10 cellular contexts compared by ENCODE assay signal in the genomic region with DNA sequence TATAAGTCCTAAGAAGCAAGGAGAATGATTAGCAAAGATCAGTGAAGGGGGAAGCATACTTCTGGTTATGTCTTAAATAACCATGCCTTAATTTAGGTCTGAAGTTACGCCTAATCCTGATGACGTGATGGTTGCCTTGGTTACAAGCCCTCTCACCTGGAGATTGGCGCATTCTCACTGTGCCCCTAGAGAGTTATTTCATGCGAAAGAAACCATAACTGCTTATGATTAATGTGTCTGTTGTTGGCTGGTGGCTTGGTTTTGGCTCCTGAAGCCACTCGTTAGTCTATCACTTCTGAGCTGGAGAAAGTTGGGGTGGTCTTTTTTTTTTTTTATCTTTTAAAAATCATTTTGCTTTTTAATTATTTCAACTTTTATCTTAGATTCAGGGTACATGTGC. TPM values are rescaled to one million over a fixed set of nuclear protein-coding genes. Genes with fewer than 3 reads are reported as not detected.
DNase-seq lines count a peak whose midpoint lies in the region; ATAC-seq and TF ChIP-seq lines count a peak whose summit lies in the region.
"Had no signal": no experiment of that assay in that cellular context is flagged by ENCODE, and none has a peak within 500 bp of the region (broad histone marks: within the 10 kb centered on the region; RNA-seq: fewer than 3 reads in every experiment).

No MANE protein-coding gene starts in this region.

- H3K36me3 ChIP-seq in aorta (ENCODE audit: control insufficient read depth in 1 of 2, insufficient read depth in 2 of 2, low read length in 1 of 2) (no peaks in the 10 kb centered on the region), esophagus squamous epithelium (no peaks in the 10 kb centered on the region)
- H3K36me3 ChIP-seq: SJSA1 had no signal

- no peak overlapping the region for H3K4me3 ChIP-seq in aorta (ENCODE audit: low read length in 2 of 2)
- H3K4me3 ChIP-seq in esophagus squamous epithelium: no peak overlapping the region
- H3K4me3 ChIP-seq: SJSA1 had no signal

- no peak for TF ChIP-seq POLR2A in esophagus squamous epithelium (IDR thresholded peaks at IDR 0.05)

- H3K27me3 ChIP-seq in aorta (ENCODE audit: control insufficient read depth in 1 of 2, insufficient read depth in 2 of 2, low read length in 1 of 2) (no peaks in the 10 kb centered on the region), esophagus squamous epithelium (no peaks in the 10 kb centered on the region)

- no peaks in the 10 kb centered on the region for H3K4me1 ChIP-seq in aorta (ENCODE audit: control insufficient read depth in 1 of 2, insufficient read depth in 2 of 2, low read length in 2 of 2)
- H3K4me1 ChIP-seq in esophagus squamous epithelium: no peaks in the 10 kb centered on the region
- H3K4me1 ChIP-seq: SJSA1 had no signal

- H3K27ac ChIP-seq in aorta (ENCODE audit: low read depth in 1 of 2, low read length in 2 of 2): no peak overlapping the region
- H3K27ac ChIP-seq in esophagus squamous epithelium: no peak overlapping the region
- H3K27ac ChIP-seq: SJSA1 had no signal

- DNase-seq in NCI-H1092 (lab: John Stamatoyannopoulos, UW): peak; percentile 75
- DNase-seq in germinal center (ENCODE audit: low spot score): peak; percentile 63
- no peak for DNase-seq in aorta
- no peak for DNase-seq in NOMO-1 treated with dmso at 0.1 percent for 144 hours (lab: John Stamatoyannopoulos, UW; ENCODE audit: unreplicated experiment)
- DNase-seq in esophagus squamous epithelium (lab: John Stamatoyannopoulos, UW): no peak
- DNase-seq: activated CD8-positive, alpha-beta T cell treated with anti-CD3 and anti-CD28 coated beads for 36 hours; Kasumi-1 had no signal

- no peaks in the 10 kb centered on the region for H3K9me3 ChIP-seq in aorta (ENCODE audit: control insufficient read depth, low read length)
- H3K9me3 ChIP-seq in esophagus squamous epithelium: no peaks in the 10 kb centered on the region
- H3K9me3 ChIP-seq: SJSA1 had no signal

- ATAC-seq in GM18868 (IDR thresholded peaks at IDR 0.05; ENCODE audit: unreplicated experiment) (peak; percentile 76), GM21786 (IDR thresholded peaks at IDR 0.05; ENCODE audit: unreplicated experiment) (peak; percentile 57), aorta (ENCODE audit: low FRiP score) (no peak)
- ATAC-seq: activated CD8-positive, alpha-beta T cell treated with anti-CD3 and anti-CD28 coated beads for 36 hours had no signal

- 79 to 85% methylated on average over 5 of the region's 5 CpGs for WGBS in aorta, 2 donors
- 84 to 86% methylated on average over 5 of the region's 5 CpGs for WGBS in esophagus squamous epithelium, 2 donors

- intact Hi-C loops in aorta (cut with DNase I): no loop called here
- intact Hi-C loops in esophagus squamous epithelium (cut with DNase I): no loop called here

- TF ChIP-seq CTCF in esophagus squamous epithelium (IDR thresholded peaks at IDR 0.05): no peak

RNA-seq across cellular contexts. Expression of gene TNFRSF11A, which starts 47.0 kb away (rescaled TPM):
- total RNA-seq in aorta (1 to 10 TPM; 8.2 to 9.1 TPM), esophagus squamous epithelium (1 to 10 TPM; 1.9 to 5.6 (median 3.6) TPM)
- 1 to 10 TPM in 1 of 2 donors, under 1 TPM in 1; 0.38 to 1.5 TPM for polyA plus RNA-seq in aorta
- total RNA-seq: SJSA1 had no signal

Comparison
In these comparisons a context has a peak if more than half of its experiments do, and no peak if none do; other contexts are left out.
1. DNase-seq: peak in NCI-H1092 (single experiment) and germinal center (single experiment); none in aorta (0 of 2), NOMO-1 treated with dmso at 0.1 percent for 144 hours (single experiment) and esophagus squamous epithelium (single experiment).